ENCODE assay signal across 1 cellular context in genomic region chrX:30620980-30621716, GRCh38.
TF ChIP-seq lines count a peak whose summit lies in the region.

No MANE protein-coding gene starts in this region.

TF ChIP-seq in K562, 482 proteins besides CTCF, POLR2A, EP300 and RAD21 (continued from another document and continues in another):
- TF ChIP-seq, protein P1, sequence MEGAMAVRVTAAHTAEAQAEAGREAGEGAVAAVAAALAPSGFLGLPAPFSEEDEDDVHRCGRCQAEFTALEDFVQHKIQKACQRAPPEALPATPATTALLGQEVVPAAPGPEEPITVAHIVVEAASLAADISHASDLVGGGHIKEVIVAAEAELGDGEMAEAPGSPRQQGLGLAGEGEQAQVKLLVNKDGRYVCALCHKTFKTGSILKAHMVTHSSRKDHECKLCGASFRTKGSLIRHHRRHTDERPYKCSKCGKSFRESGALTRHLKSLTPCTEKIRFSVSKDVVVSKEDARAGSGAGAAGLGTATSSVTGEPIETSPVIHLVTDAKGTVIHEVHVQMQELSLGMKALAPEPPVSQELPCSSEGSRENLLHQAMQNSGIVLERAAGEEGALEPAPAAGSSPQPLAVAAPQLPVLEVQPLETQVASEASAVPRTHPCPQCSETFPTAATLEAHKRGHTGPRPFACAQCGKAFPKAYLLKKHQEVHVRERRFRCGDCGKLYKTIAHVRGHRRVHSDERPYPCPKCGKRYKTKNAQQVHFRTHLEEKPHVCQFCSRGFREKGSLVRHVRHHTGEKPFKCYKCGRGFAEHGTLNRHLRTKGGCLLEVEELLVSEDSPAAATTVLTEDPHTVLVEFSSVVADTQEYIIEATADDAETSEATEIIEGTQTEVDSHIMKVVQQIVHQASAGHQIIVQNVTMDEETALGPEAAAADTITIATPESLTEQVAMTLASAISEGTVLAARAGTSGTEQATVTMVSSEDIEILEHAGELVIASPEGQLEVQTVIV (CRISPR knock-in tag; IDR thresholded peaks at IDR 0.05; ENCODE audit: borderline replicate concordance) = no peak
- TF ChIP-seq KDM5B (IDR thresholded peaks at IDR 0.05; ENCODE audit: insufficient replicate concordance, low read depth, low read length) (no peak), ZNF431 (CRISPR knock-in tag; IDR thresholded peaks at IDR 0.05) (no peak), E2F6 (IDR thresholded peaks at IDR 0.05; ENCODE audit: borderline replicate concordance in 1 of 2, extremely low read depth in 1 of 2, insufficient read depth in 1 of 2, insufficient read length in 1 of 2, low read depth in 1 of 2, low read length in 1 of 2, poor library complexity in 1 of 2, severe bottlenecking in 1 of 2) (no peak), ZBTB7A (IDR thresholded peaks at IDR 0.05; ENCODE audit: borderline replicate concordance, control insufficient read depth, low read depth, low read length) (no peak), ESRRB (CRISPR knock-in tag; IDR thresholded peaks at IDR 0.05; ENCODE audit: borderline replicate concordance) (no peak), ZNF277 (CRISPR knock-in tag; IDR thresholded peaks at IDR 0.05; ENCODE audit: borderline replicate concordance) (no peak), CC2D1A (IDR thresholded peaks at IDR 0.05) (no peak), ZBTB1 (CRISPR knock-in tag; IDR thresholded peaks at IDR 0.05; ENCODE audit: borderline replicate concordance, low read depth) (no peak), ATF7 (IDR thresholded peaks at IDR 0.05) (0 out of 2 replicates have a peak, but pooled peaks have one; percentile 15), ZNF696 (CRISPR knock-in tag; conservative IDR thresholded peaks at IDR 0.05) (no peak), ILF3 (IDR thresholded peaks at IDR 0.05; ENCODE audit: borderline replicate concordance) (no peak), RBM39 (optimal IDR thresholded peaks at IDR 0.05; ENCODE audit: low read depth, low read length) (no peak), SP2 (IDR thresholded peaks at IDR 0.05; ENCODE audit: extremely low read depth, low read depth, low read length, poor library complexity, severe bottlenecking) (no peak), ZFX (CRISPR knock-in tag; IDR thresholded peaks at IDR 0.05) (no peak), GTF2E2 (tag; IDR thresholded peaks at IDR 0.05) (no peak), MEF2A (IDR thresholded peaks at IDR 0.05; ENCODE audit: control insufficient read depth, low read depth, low read length) (peak; percentile 58; the same call in 1 of the 2 replicates), NKRF (IDR thresholded peaks at IDR 0.05; ENCODE audit: borderline replicate concordance) (no peak), CBX5 (IDR thresholded peaks at IDR 0.05; ENCODE audit: borderline replicate concordance, low read depth) (no peak), MEF2D (tag; conservative IDR thresholded peaks at IDR 0.05; ENCODE audit: low read depth) (peak; percentile 53; the same call in 1 of the 2 replicates), HNRNPH1 (optimal IDR thresholded peaks at IDR 0.05; ENCODE audit: low read depth, low read length) (no peak), CSDE1 (IDR thresholded peaks at IDR 0.05) (no peak), TCFL5 (CRISPR knock-in tag; conservative IDR thresholded peaks at IDR 0.05) (no peak), ZBTB8A (IDR thresholded peaks at IDR 0.05; ENCODE audit: partially characterized antibody) (no peak), HCFC1 (IDR thresholded peaks at IDR 0.05; ENCODE audit: low read depth, low read length) (no peak), RFX1 (IDR thresholded peaks at IDR 0.05) (no peak), ZNF589 (CRISPR knock-in tag; IDR thresholded peaks at IDR 0.05; ENCODE audit: low read depth) (peak; percentile 75), MYNN (IDR thresholded peaks at IDR 0.05) (no peak), MYNN (CRISPR knock-in tag; IDR thresholded peaks at IDR 0.05) (no peak), ZNF668 (CRISPR knock-in tag; IDR thresholded peaks at IDR 0.05) (no peak), PTRF (tag; IDR thresholded peaks at IDR 0.05) (no peak), HEY1 (CRISPR knock-in tag; IDR thresholded peaks at IDR 0.05; ENCODE audit: borderline replicate concordance) (no peak), NR1H2 (CRISPR knock-in tag; IDR thresholded peaks at IDR 0.05) (no peak), ZFP1 (CRISPR knock-in tag; IDR thresholded peaks at IDR 0.05) (no peak), ZEB2 (IDR thresholded peaks at IDR 0.05) (no peak), WHSC1 (IDR thresholded peaks at IDR 0.05; ENCODE audit: low read length) (no peak), PATZ1 (CRISPR knock-in tag; IDR thresholded peaks at IDR 0.05; ENCODE audit: borderline replicate concordance) (no peak), BCOR (IDR thresholded peaks at IDR 0.05) (no peak), ZNF584 (CRISPR knock-in tag; IDR thresholded peaks at IDR 0.05; ENCODE audit: low read depth) (0 out of 2 replicates have a peak, but pooled peaks have one; percentile 34), NCOA6 (IDR thresholded peaks at IDR 0.05) (no peak), HIVEP1 (CRISPR knock-in tag; IDR thresholded peaks at IDR 0.05) (no peak), ETV6 (IDR thresholded peaks at IDR 0.05; ENCODE audit: borderline replicate concordance in 1 of 2, low read depth in 2 of 2, low read length in 1 of 2) (no peak), ETV6 (CRISPR knock-in tag; IDR thresholded peaks at IDR 0.05; ENCODE audit: borderline replicate concordance) (no peak)
- TF ChIP-seq, protein P2, sequence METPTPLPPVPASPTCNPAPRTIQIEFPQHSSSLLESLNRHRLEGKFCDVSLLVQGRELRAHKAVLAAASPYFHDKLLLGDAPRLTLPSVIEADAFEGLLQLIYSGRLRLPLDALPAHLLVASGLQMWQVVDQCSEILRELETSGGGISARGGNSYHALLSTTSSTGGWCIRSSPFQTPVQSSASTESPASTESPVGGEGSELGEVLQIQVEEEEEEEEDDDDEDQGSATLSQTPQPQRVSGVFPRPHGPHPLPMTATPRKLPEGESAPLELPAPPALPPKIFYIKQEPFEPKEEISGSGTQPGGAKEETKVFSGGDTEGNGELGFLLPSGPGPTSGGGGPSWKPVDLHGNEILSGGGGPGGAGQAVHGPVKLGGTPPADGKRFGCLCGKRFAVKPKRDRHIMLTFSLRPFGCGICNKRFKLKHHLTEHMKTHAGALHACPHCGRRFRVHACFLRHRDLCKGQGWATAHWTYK (CRISPR knock-in tag; IDR thresholded peaks at IDR 0.05) = no peak
- TF ChIP-seq, protein P3, sequence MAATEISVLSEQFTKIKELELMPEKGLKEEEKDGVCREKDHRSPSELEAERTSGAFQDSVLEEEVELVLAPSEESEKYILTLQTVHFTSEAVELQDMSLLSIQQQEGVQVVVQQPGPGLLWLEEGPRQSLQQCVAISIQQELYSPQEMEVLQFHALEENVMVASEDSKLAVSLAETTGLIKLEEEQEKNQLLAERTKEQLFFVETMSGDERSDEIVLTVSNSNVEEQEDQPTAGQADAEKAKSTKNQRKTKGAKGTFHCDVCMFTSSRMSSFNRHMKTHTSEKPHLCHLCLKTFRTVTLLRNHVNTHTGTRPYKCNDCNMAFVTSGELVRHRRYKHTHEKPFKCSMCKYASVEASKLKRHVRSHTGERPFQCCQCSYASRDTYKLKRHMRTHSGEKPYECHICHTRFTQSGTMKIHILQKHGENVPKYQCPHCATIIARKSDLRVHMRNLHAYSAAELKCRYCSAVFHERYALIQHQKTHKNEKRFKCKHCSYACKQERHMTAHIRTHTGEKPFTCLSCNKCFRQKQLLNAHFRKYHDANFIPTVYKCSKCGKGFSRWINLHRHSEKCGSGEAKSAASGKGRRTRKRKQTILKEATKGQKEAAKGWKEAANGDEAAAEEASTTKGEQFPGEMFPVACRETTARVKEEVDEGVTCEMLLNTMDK (IDR thresholded peaks at IDR 0.05; ENCODE audit: borderline replicate concordance, insufficient read depth, low read depth, low read length, poor library complexity, severe bottlenecking) = no peak
- TF ChIP-seq, protein P4, sequence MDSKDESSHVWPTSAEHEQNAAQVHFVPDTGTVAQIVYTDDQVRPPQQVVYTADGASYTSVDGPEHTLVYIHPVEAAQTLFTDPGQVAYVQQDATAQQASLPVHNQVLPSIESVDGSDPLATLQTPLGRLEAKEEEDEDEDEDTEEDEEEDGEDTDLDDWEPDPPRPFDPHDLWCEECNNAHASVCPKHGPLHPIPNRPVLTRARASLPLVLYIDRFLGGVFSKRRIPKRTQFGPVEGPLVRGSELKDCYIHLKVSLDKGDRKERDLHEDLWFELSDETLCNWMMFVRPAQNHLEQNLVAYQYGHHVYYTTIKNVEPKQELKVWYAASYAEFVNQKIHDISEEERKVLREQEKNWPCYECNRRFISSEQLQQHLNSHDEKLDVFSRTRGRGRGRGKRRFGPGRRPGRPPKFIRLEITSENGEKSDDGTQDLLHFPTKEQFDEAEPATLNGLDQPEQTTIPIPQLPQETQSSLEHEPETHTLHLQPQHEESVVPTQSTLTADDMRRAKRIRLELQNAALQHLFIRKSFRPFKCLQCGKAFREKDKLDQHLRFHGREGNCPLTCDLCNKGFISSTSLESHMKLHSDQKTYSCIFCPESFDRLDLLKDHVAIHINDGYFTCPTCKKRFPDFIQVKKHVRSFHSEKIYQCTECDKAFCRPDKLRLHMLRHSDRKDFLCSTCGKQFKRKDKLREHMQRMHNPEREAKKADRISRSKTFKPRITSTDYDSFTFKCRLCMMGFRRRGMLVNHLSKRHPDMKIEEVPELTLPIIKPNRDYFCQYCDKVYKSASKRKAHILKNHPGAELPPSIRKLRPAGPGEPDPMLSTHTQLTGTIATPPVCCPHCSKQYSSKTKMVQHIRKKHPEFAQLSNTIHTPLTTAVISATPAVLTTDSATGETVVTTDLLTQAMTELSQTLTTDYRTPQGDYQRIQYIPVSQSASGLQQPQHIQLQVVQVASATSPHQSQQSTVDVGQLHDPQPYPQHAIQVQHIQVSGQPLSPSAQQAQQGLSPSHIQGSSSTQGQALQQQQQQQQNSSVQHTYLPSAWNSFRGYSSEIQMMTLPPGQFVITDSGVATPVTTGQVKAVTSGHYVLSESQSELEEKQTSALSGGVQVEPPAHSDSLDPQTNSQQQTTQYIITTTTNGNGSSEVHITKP (IDR thresholded peaks at IDR 0.05; ENCODE audit: partially characterized antibody) = peak; percentile 62
